In genomic region chr3:48637305-48637704, GRCh38 we compare ENCODE assay signal across 20 cellular contexts. TPM values are rescaled to one million over a fixed set of nuclear protein-coding genes. Genes with fewer than 3 reads are reported as not detected.
DNase-seq lines count a peak whose midpoint lies in the region; ATAC-seq, FAIRE-seq and TF ChIP-seq lines count a peak whose summit lies in the region.
"Had no signal": no experiment of that assay in that cellular context is flagged by ENCODE, and none has a peak within 500 bp of the region (broad histone marks: within the 10 kb centered on the region; RNA-seq: fewer than 3 reads in every experiment).

No MANE protein-coding gene starts in this region.

- no TSS peak for BruUV-seq in MCF 10A (replicated peaks; lab: Mats Ljungman, UMichigan)

- H3K4me2 ChIP-seq in H1 (ENCODE audit: insufficient read depth in 1 of 2, low read depth in 2 of 2, low read length in 2 of 2), result peak overlapping the region in 1 of 2 experiments; percentile 38; a peak in 1 of 4 replicates
- H3K4me2 ChIP-seq in neural progenitor cell, result no peak overlapping the region

- no peak overlapping the region for H3K18ac ChIP-seq in H1 (ENCODE audit: extremely low read depth, low read length)

- peaks cover 21% of the 10 kb centered on the region for H3F3A ChIP-seq in neural progenitor cell (ENCODE audit: low read depth)

- no peak overlapping the region for H3K4ac ChIP-seq in H1 (replicated peaks; ENCODE audit: insufficient read length, low read depth, low read length)

- peaks cover 0 to 4% of the 10 kb centered on the region in 2 donors for H3K4me1 ChIP-seq in breast epithelium
- H3K4me1 ChIP-seq in H1 (replicated peaks in 1 of 4; ENCODE audit: control insufficient read depth in 3 of 4, insufficient read depth in 4 of 4, low read length in 3 of 4), result peaks cover 3 to 6% (median 5%) of the 10 kb centered on the region in 4 experiments
- peaks cover 18% of the 10 kb centered on the region for H3K4me1 ChIP-seq in neural progenitor cell

- H2BK20ac ChIP-seq in H1 (ENCODE audit: low read length), result no peak overlapping the region

- no peak for FAIRE-seq in H1 (lab: Jason Lieb, UNC)

- H3K27me3 ChIP-seq in breast epithelium (no peaks in the 10 kb centered on the region), H1 (replicated peaks in 1 of 4; ENCODE audit: control insufficient read depth in 3 of 4, extremely low read depth in 1 of 4, insufficient read depth in 3 of 4, low read length in 3 of 4) (no peaks in the 10 kb centered on the region), neural progenitor cell (no peaks in the 10 kb centered on the region)
- H3K27me3 ChIP-seq: heart right ventricle, neutrophil, testis had no signal

- H3K23me2 ChIP-seq in H1 (ENCODE audit: low read depth, low read length), result peaks cover 2% of the 10 kb centered on the region; the same call in 1 of the 2 replicates

- WGBS in H1 (ENCODE audit: extremely low coverage in 1 of 2, insufficient coverage in 1 of 2, insufficient read length in 1 of 2, insufficient replicate concordance in 2 of 2, low coverage in 1 of 2, low lambda C conversion rate in 2 of 2, missing lambda C conversion rate in 1 of 2), 2 experiments, result 83% methylated on average over 6 of the region's 6 CpGs; no CpG with 5 or more reads in 1 of the 2 experiments

- H3K79me1 ChIP-seq in H1 (ENCODE audit: low read depth, low read length), result peaks cover 7% of the 10 kb centered on the region

- H2AFZ ChIP-seq in H1 (ENCODE audit: low read length) (no peak overlapping the region), neural progenitor cell (replicated peaks) (no peak overlapping the region)

- H4K91ac ChIP-seq in H1 (replicated peaks; ENCODE audit: insufficient read length, low read length), result no peak overlapping the region

- 0 out of 2 replicates have a peak overlapping the region, but pooled peaks have one; percentile 55 for H2AK5ac ChIP-seq in H1 (ENCODE audit: low read depth, low read length)

- H3K9me3 ChIP-seq in breast epithelium (no peaks in the 10 kb centered on the region), H1 (ENCODE audit: insufficient read depth in 2 of 2, low read depth in 1 of 2, low read length in 1 of 2) (no peaks in the 10 kb centered on the region), neural progenitor cell (ENCODE audit: low read depth) (no peaks in the 10 kb centered on the region)
- H3K9me3 ChIP-seq: heart right ventricle, neutrophil, testis had no signal

- no peak overlapping the region for H3K23ac ChIP-seq in H1 (ENCODE audit: insufficient read length)

- H3K9me3 Mint-ChIP-seq in MCF 10A (ENCODE audit: unreplicated experiment), result no peaks in the 10 kb centered on the region
- no peaks in the 10 kb centered on the region for H3K9me3 Mint-ChIP-seq in HFFc6
- H3K9me3 Mint-ChIP-seq in neural progenitor cell, result no peaks in the 10 kb centered on the region

- H3K4me3 ChIP-seq in breast epithelium (no peak overlapping the region), H1 (ENCODE audit: extremely low read depth in 1 of 4, insufficient read depth in 2 of 4, low read depth in 3 of 4, low read length in 4 of 4) (no peak overlapping the region), neural progenitor cell (no peak overlapping the region)
- H3K4me3 ChIP-seq: testis had no signal

- H3K36me3 ChIP-seq in breast epithelium (no peaks in the 10 kb centered on the region), H1 (ENCODE audit: control insufficient read depth in 2 of 4, insufficient read depth in 4 of 4, low read length in 3 of 4) (peaks cover 0 to 25% (median 13%) of the 10 kb centered on the region in 4 experiments; a peak in 6 of 8 replicates), neural progenitor cell (no peaks in the 10 kb centered on the region)

- intact Hi-C loops in MCF 10A (cut with micrococcal nuclease) (no loop called here), breast epithelium (cut with DNase I; ENCODE audit: low total_unique reads) (no loop called here), head of caudate nucleus (cut with DNase I) (no loop called here)

- H4K8ac ChIP-seq in H1 (ENCODE audit: extremely low read depth, insufficient read depth, low read length), result peak overlapping the region; percentile 1; the same call in 1 of the 2 replicates

- H3K14ac ChIP-seq in H1 (ENCODE audit: insufficient read length), result no peak overlapping the region

- H2BK120ac ChIP-seq in H1 (replicated peaks; ENCODE audit: low read depth, low read length), result no peak overlapping the region

- no peak overlapping the region for H3K9ac ChIP-seq in H1 (replicated peaks in 1 of 4; ENCODE audit: extremely low read depth in 1 of 4, low read depth in 3 of 4, low read length in 3 of 4)
- no peak overlapping the region for H3K9ac ChIP-seq in neural progenitor cell

- H3K4me3 Mint-ChIP-seq in MCF 10A (ENCODE audit: unreplicated experiment) (peak overlapping the region; percentile 28), HFFc6 (no peak overlapping the region), neural progenitor cell (peak overlapping the region; percentile 90)

- no peak for TF ChIP-seq POLR2A in breast epithelium (IDR thresholded peaks at IDR 0.05)
- no peak for TF ChIP-seq POLR2A in H1 (IDR thresholded peaks at IDR 0.05; ENCODE audit: control extremely low read depth in 1 of 2, low read depth in 2 of 2, low read length in 2 of 2)

- no peak overlapping the region for H4K5ac ChIP-seq in H1 (ENCODE audit: insufficient read length, low read depth, low read length)

- H3K36me3 Mint-ChIP-seq in MCF 10A (ENCODE audit: insufficient read depth, unreplicated experiment) (peaks cover 22% of the 10 kb centered on the region), HFFc6 (ENCODE audit: low read depth) (peaks cover 5% of the 10 kb centered on the region), neural progenitor cell (peaks cover 7% of the 10 kb centered on the region)

- CTCF ChIA-PET in MCF 10A (lab: Yijun Ruan, JAX), result no interaction called here
- CTCF ChIA-PET in H1 (lab: Charles Lee; ENCODE audit: partially characterized antibody), result interaction anchor here (0.6 to 2.5 kb wide), 3 partner anchors 24 to 88 kb away, joined by 3 to 7 read pairs (median 3); no protein-coding TSS in a partner anchor

- no peak for ATAC-seq in GM19455 (IDR thresholded peaks at IDR 0.05; ENCODE audit: unreplicated experiment)
- ATAC-seq: heart right ventricle had no signal

- TF ChIP-seq RAD21 in H1 (IDR thresholded peaks at IDR 0.05 in 1 of 2, conservative IDR thresholded peaks at IDR 0.05 in 1 of 2; ENCODE audit: low read depth in 2 of 2, low read length in 2 of 2), result no peak

- H3K4me1 Mint-ChIP-seq in MCF 10A (ENCODE audit: insufficient read depth, unreplicated experiment) (peaks cover 10% of the 10 kb centered on the region), HFFc6 (ENCODE audit: low read depth) (peaks cover 27% of the 10 kb centered on the region), neural progenitor cell (peaks cover 20% of the 10 kb centered on the region)

- no peak overlapping the region for H2BK15ac ChIP-seq in H1 (ENCODE audit: low read length)

- H2BK12ac ChIP-seq in H1 (ENCODE audit: low read depth, low read length), result no peak overlapping the region

- DNase-seq in MCF 10A (ENCODE audit: unreplicated experiment) (no peak), breast epithelium (ENCODE audit: low spot score in 2 of 2) (no peak), HFFc6 (no peak), H1 (ENCODE audit: low read depth in 1 of 2, low spot score in 2 of 2) (no peak), neural progenitor cell (ENCODE audit: low spot score) (no peak), head of caudate nucleus (no peak), GOT3 (lab: John Stamatoyannopoulos, UW) (no peak)
- DNase-seq: activated CD4-positive, alpha-beta T cell treated with anti-CD3 and anti-CD28 coated beads, Interleukin-2, amount 50 U/mL, for 4 hours; activated effector memory CD4-positive, alpha-beta T cell treated with Interleukin-2 at 50 U/mL for 16 hours; heart right ventricle; mammary epithelial cell; NCI-H1417 treated with DMSO at 0.1 percent for 48 hours; NCI-H2171; NCI-H748 treated with DMSO at 0.1 percent for 48 hours; testis had no signal

- peaks cover 0 to 9% of the 10 kb centered on the region in 2 experiments; a peak in 1 of 4 replicates for H3K79me2 ChIP-seq in H1 (ENCODE audit: control insufficient read depth in 1 of 2, insufficient read depth in 2 of 2, low read length in 2 of 2)
- H3K79me2 ChIP-seq in neural progenitor cell (ENCODE audit: low read depth), result peaks cover 14% of the 10 kb centered on the region

- POLR2A ChIA-PET in MCF 10A (lab: Yijun Ruan, JAX), result no interaction called here
- POLR2A ChIA-PET in H1 (lab: Charles Lee; ENCODE audit: partially characterized antibody), result interaction anchor here (1.6 to 9.8 kb wide), 5 partner anchors 16 to 222 kb away, joined by 4 to 111 read pairs (median 22); partner anchors contain the start of genes CELSR3 and UQCRC1

- H4K20me1 ChIP-seq in H1 (replicated peaks in 1 of 2; ENCODE audit: control insufficient read depth in 1 of 2, insufficient read depth in 2 of 2, low read length in 2 of 2) (peaks cover 3 to 15% of the 10 kb centered on the region in 2 experiments), neural progenitor cell (ENCODE audit: low read depth) (peaks cover 22% of the 10 kb centered on the region)

- H3K27ac ChIP-seq in breast epithelium (no peak overlapping the region), H1 (ENCODE audit: low read depth, low read length) (no peak overlapping the region), neural progenitor cell (no peak overlapping the region)
- H3K27ac ChIP-seq: neutrophil, testis had no signal

- H3K56ac ChIP-seq in H1 (replicated peaks; ENCODE audit: insufficient read length, low read depth, low read length), result no peak overlapping the region

- no peak for TF ChIP-seq EP300 in H1 (IDR thresholded peaks at IDR 0.05; ENCODE audit: borderline replicate concordance in 1 of 2, low read depth in 2 of 2, low read length in 2 of 2)

- H3K27me3 Mint-ChIP-seq in MCF 10A (ENCODE audit: insufficient read depth, unreplicated experiment) (no peaks in the 10 kb centered on the region), HFFc6 (ENCODE audit: insufficient read depth) (peaks cover under 1% of the 10 kb centered on the region; the same call in 1 of the 2 replicates), neural progenitor cell (ENCODE audit: insufficient read depth, low read depth) (peaks cover 7% of the 10 kb centered on the region)

- peak overlapping the region; percentile 48 for H3K27ac Mint-ChIP-seq in MCF 10A (ENCODE audit: low read depth, unreplicated experiment)
- H3K27ac Mint-ChIP-seq in HFFc6, result no peak overlapping the region
- no peak overlapping the region for H3K27ac Mint-ChIP-seq in neural progenitor cell

- H2BK5ac ChIP-seq in H1 (ENCODE audit: low read depth, low read length), result no peak overlapping the region; the same call in 1 of the 2 replicates

- TF ChIP-seq CTCF in MCF 10A (IDR thresholded peaks at IDR 0.05; ENCODE audit: unreplicated experiment) (no peak), breast epithelium (IDR thresholded peaks at IDR 0.05) (no peak), HFFc6 (IDR thresholded peaks at IDR 0.05) (peak; percentile 11; the same call in 1 of the 2 replicates), H1 (IDR thresholded peaks at IDR 0.05; ENCODE audit: control extremely low read depth in 1 of 3, insufficient read depth in 1 of 3, low read depth in 1 of 3, low read length in 3 of 3) (peak in 1 of 3 experiments; percentile 1; a peak in 1 of 4 replicates), neural progenitor cell (IDR thresholded peaks at IDR 0.05) (no peak)

RNA-seq across cellular contexts. Expression of gene SLC26A6, which starts 2.0 kb away (rescaled TPM):
- total RNA-seq in MCF 10A (2022), result 47.4 and 63.3 TPM in 2 replicates
- total RNA-seq in breast epithelium, result 10 to 100 TPM; 12.6 to 21.6 (median 16.0) TPM
- total RNA-seq in HFFc6 (2021; fragmentation: NEBNext Ultra II Directional; extraction: Animal tissue kit (Norgen Biotek cat#: 25700)), result 10 to 100 TPM; 15.1 to 19.6 (median 17.5) TPM
- 50.4 and 51.2 TPM in 2 replicates for total RNA-seq in H1 (2021; fragmentation: NEBNext Ultra II Directional; extraction: Animal tissue kit (Norgen Biotek cat#: 25700))
- 58.0 and 97.1 TPM in 2 replicates for polyA plus RNA-seq in H1 (2011; rRNA removed)
- 56.2 TPM for polyA plus RNA-seq in H1 (2011; cell fraction: cytosol; rRNA removed)
- 414 TPM for polyA plus RNA-seq in H1 (2011; cell fraction: nucleus; rRNA removed)
- polyA plus RNA-seq in H1 (2012, experiment 1 of 2), result 41.3 to 61.6 TPM (median 60.3 TPM) in 4 replicates
- polyA plus RNA-seq in H1 (2012, experiment 2 of 2), result 50.8 TPM
- polyA plus RNA-seq in H1 (2013, experiment 1 of 2), result 59.4 TPM
- 53.8 TPM for polyA plus RNA-seq in H1 (2013, experiment 2 of 2)
- 49.8 and 64.4 TPM in 2 replicates for polyA minus RNA-seq in H1 (2011; rRNA and poly(A)+ RNA removed)
- 34.9 TPM for polyA minus RNA-seq in H1 (2011; cell fraction: cytosol; rRNA and poly(A)+ RNA removed)
- 74.3 TPM for polyA minus RNA-seq in H1 (2011; cell fraction: nucleus; rRNA and poly(A)+ RNA removed)
- total RNA-seq in neural progenitor cell (ENCODE audit: low replicate concordance), result 42.5 and 78.9 TPM in 2 replicates

RNA-seq across cellular contexts. Expression of gene TMEM89, which starts 15.7 kb away (rescaled TPM):
- total RNA-seq in MCF 10A (2022), result not detected in 2 replicates
- not detected for total RNA-seq in breast epithelium
- total RNA-seq in HFFc6 (2021; fragmentation: NEBNext Ultra II Directional; extraction: Animal tissue kit (Norgen Biotek cat#: 25700)), result under 1 TPM in 1 of 6 experiments, not detected in 5; 0.25 TPM
- total RNA-seq in H1 (2021; fragmentation: NEBNext Ultra II Directional; extraction: Animal tissue kit (Norgen Biotek cat#: 25700)), result not detected in 2 replicates
- polyA plus RNA-seq in H1 (2011; rRNA removed), result 0.24 TPM in 1 of 2 replicates, not detected in the other
- polyA plus RNA-seq in H1 (2011; cell fraction: cytosol; rRNA removed), result not detected
- polyA plus RNA-seq in H1 (2011; cell fraction: nucleus; rRNA removed), result 1.3 TPM
- polyA plus RNA-seq in H1 (2012, experiment 1 of 2), result 0.34 to 0.42 TPM in 2 of 4 replicates, not detected in the others
- not detected for polyA plus RNA-seq in H1 (2012, experiment 2 of 2)
- 0.12 TPM for polyA plus RNA-seq in H1 (2013, experiment 1 of 2)
- polyA plus RNA-seq in H1 (2013, experiment 2 of 2), result 0.11 TPM
- not detected in 2 replicates for polyA minus RNA-seq in H1 (2011; rRNA and poly(A)+ RNA removed)
- not detected for polyA minus RNA-seq in H1 (2011; cell fraction: cytosol; rRNA and poly(A)+ RNA removed)
- polyA minus RNA-seq in H1 (2011; cell fraction: nucleus; rRNA and poly(A)+ RNA removed), result not detected
- total RNA-seq in neural progenitor cell (ENCODE audit: low replicate concordance), result not detected in 2 replicates
- total RNA-seq: G401, heart right ventricle, HT-29, renal cortical epithelial cell had no signal
- polyA plus RNA-seq: heart right ventricle, mammary epithelial cell had no signal

RNA-seq across cellular contexts. Expression of gene CELSR3, which starts 25.4 kb away (rescaled TPM):
- 17.6 and 21.5 TPM in 2 replicates for total RNA-seq in MCF 10A (2022)
- total RNA-seq in breast epithelium, result 1 to 10 TPM in 2 of 3 donors, under 1 TPM in 1; 0.88 to 1.3 (median 1.1) TPM
- 1 to 10 TPM; 1.9 to 5.0 (median 3.4) TPM for total RNA-seq in HFFc6 (2021; fragmentation: NEBNext Ultra II Directional; extraction: Animal tissue kit (Norgen Biotek cat#: 25700))
- total RNA-seq in H1 (2021; fragmentation: NEBNext Ultra II Directional; extraction: Animal tissue kit (Norgen Biotek cat#: 25700)), result 26.7 and 29.5 TPM in 2 replicates
- 11.6 and 17.5 TPM in 2 replicates for polyA plus RNA-seq in H1 (2011; rRNA removed)
- polyA plus RNA-seq in H1 (2011; cell fraction: cytosol; rRNA removed), result 11.5 TPM
- 57.7 TPM for polyA plus RNA-seq in H1 (2011; cell fraction: nucleus; rRNA removed)
- 16.1 to 23.3 TPM (median 21.1 TPM) in 4 replicates for polyA plus RNA-seq in H1 (2012, experiment 1 of 2)
- polyA plus RNA-seq in H1 (2012, experiment 2 of 2), result 19.3 TPM
- 17.3 TPM for polyA plus RNA-seq in H1 (2013, experiment 1 of 2)
- polyA plus RNA-seq in H1 (2013, experiment 2 of 2), result 14.2 TPM
- 26.2 and 26.5 TPM in 2 replicates for polyA minus RNA-seq in H1 (2011; rRNA and poly(A)+ RNA removed)
- polyA minus RNA-seq in H1 (2011; cell fraction: cytosol; rRNA and poly(A)+ RNA removed), result 20.9 TPM
- 30.1 TPM for polyA minus RNA-seq in H1 (2011; cell fraction: nucleus; rRNA and poly(A)+ RNA removed)
- 9.9 and 22.3 TPM in 2 replicates for total RNA-seq in neural progenitor cell (ENCODE audit: low replicate concordance)

RNA-seq across cellular contexts. Expression of gene UQCRC1, which starts 27.9 kb away (rescaled TPM):
- 383 and 413 TPM in 2 replicates for total RNA-seq in MCF 10A (2022)
- total RNA-seq in breast epithelium, result 100 to 1,000 TPM; 163 to 230 (median 180) TPM
- 100 to 1,000 TPM; 254 to 322 (median 276) TPM for total RNA-seq in HFFc6 (2021; fragmentation: NEBNext Ultra II Directional; extraction: Animal tissue kit (Norgen Biotek cat#: 25700))
- total RNA-seq in H1 (2021; fragmentation: NEBNext Ultra II Directional; extraction: Animal tissue kit (Norgen Biotek cat#: 25700)), result 310 TPM in 2 replicates
- polyA plus RNA-seq in H1 (2011; rRNA removed), result 720 TPM in 2 replicates
- polyA plus RNA-seq in H1 (2011; cell fraction: cytosol; rRNA removed), result 628 TPM
- polyA plus RNA-seq in H1 (2011; cell fraction: nucleus; rRNA removed), result 930 TPM
- 341 to 466 TPM (median 436 TPM) in 4 replicates for polyA plus RNA-seq in H1 (2012, experiment 1 of 2)
- 815 TPM for polyA plus RNA-seq in H1 (2012, experiment 2 of 2)
- polyA plus RNA-seq in H1 (2013, experiment 1 of 2), result 179 TPM
- polyA plus RNA-seq in H1 (2013, experiment 2 of 2), result 164 TPM
- polyA minus RNA-seq in H1 (2011; rRNA and poly(A)+ RNA removed), result 871 and 931 TPM in 2 replicates
- polyA minus RNA-seq in H1 (2011; cell fraction: cytosol; rRNA and poly(A)+ RNA removed), result 323 TPM
- 283 TPM for polyA minus RNA-seq in H1 (2011; cell fraction: nucleus; rRNA and poly(A)+ RNA removed)
- 240 and 246 TPM in 2 replicates for total RNA-seq in neural progenitor cell (ENCODE audit: low replicate concordance)

RNA-seq across cellular contexts. Expression of gene COL7A1, which starts 42.2 kb away (rescaled TPM):
- total RNA-seq in MCF 10A (2022) (44.2 and 60.5 TPM in 2 replicates), breast epithelium (10 to 100 TPM in 2 of 3 donors, under 1 TPM in 1; 0.48 to 18.6 (median 12.5) TPM), neural progenitor cell (ENCODE audit: low replicate concordance) (3.0 and 13.3 TPM in 2 replicates)
- total RNA-seq in HFFc6 (2021; fragmentation: NEBNext Ultra II Directional; extraction: Animal tissue kit (Norgen Biotek cat#: 25700)), result 100 to 1,000 TPM in 1 of 6 experiments, 10 to 100 TPM in 5; 74.9 to 113 (median 80.8) TPM
- total RNA-seq in H1 (2021; fragmentation: NEBNext Ultra II Directional; extraction: Animal tissue kit (Norgen Biotek cat#: 25700)), result 7.8 and 10.7 TPM in 2 replicates
- 13.9 and 15.6 TPM in 2 replicates for polyA plus RNA-seq in H1 (2011; rRNA removed)
- 7.8 TPM for polyA plus RNA-seq in H1 (2011; cell fraction: cytosol; rRNA removed)
- 112 TPM for polyA plus RNA-seq in H1 (2011; cell fraction: nucleus; rRNA removed)
- 11.1 to 26.5 TPM (median 23.5 TPM) in 4 replicates for polyA plus RNA-seq in H1 (2012, experiment 1 of 2)
- polyA plus RNA-seq in H1 (2012, experiment 2 of 2), result 7.2 TPM
- polyA plus RNA-seq in H1 (2013, experiment 1 of 2), result 4.3 TPM
- 4.5 TPM for polyA plus RNA-seq in H1 (2013, experiment 2 of 2)
- polyA minus RNA-seq in H1 (2011; rRNA and poly(A)+ RNA removed), result 3.2 and 4.3 TPM in 2 replicates
- polyA minus RNA-seq in H1 (2011; cell fraction: cytosol; rRNA and poly(A)+ RNA removed), result 2.4 TPM
- polyA minus RNA-seq in H1 (2011; cell fraction: nucleus; rRNA and poly(A)+ RNA removed), result 16.7 TPM
